In the genomic region with DNA sequence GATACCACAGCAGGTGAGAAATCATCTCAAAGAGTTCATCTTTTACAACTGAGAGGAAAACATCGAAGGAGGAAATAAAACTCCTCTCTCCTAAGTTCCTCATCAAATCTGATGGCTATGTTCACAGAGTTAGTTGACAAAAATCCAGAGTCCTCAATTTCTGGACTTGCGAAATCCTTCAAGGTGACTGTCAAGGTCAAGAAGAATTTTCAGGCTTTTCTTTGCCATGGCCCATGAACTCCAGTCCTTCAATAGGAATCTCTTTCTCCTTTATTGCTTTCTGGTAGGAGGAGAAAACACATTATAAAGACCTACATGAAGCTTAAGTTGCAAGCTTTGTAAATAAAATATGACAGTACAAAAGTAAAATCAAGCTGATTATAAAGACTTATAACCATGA, we compare ENCODE assay signal across 1 cellular context.
TF ChIP-seq lines count a peak whose summit lies in the region.

No MANE protein-coding gene starts in this region.

TF ChIP-seq in HepG2, 621 proteins besides CTCF, POLR2A, EP300 and RAD21:
- TF ChIP-seq CEBPB (IDR thresholded peaks at IDR 0.05; ENCODE audit: borderline replicate concordance, low read depth, low read length) (0 out of 2 replicates have a peak, but pooled peaks have one; percentile 14), MTA3 (CRISPR knock-in tag; IDR thresholded peaks at IDR 0.05) (no peak)
- TF ChIP-seq, protein P1, sequence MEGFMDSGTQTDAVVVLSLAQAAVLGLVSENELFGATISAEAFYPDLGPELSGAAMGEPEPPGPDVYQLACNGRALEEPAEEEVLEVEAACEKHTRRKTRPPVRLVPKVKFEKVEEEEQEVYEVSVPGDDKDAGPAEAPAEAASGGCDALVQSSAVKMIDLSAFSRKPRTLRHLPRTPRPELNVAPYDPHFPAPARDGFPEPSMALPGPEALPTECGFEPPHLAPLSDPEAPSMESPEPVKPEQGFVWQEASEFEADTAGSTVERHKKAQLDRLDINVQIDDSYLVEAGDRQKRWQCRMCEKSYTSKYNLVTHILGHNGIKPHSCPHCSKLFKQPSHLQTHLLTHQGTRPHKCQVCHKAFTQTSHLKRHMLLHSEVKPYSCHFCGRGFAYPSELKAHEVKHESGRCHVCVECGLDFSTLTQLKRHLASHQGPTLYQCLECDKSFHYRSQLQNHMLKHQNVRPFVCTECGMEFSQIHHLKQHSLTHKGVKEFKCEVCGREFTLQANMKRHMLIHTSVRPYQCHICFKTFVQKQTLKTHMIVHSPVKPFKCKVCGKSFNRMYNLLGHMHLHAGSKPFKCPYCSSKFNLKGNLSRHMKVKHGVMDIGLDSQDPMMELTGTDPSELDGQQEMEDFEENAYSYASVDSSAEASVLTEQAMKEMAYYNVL (CRISPR knock-in tag; IDR thresholded peaks at IDR 0.05; ENCODE audit: borderline replicate concordance): no peak
